In the genomic region with DNA sequence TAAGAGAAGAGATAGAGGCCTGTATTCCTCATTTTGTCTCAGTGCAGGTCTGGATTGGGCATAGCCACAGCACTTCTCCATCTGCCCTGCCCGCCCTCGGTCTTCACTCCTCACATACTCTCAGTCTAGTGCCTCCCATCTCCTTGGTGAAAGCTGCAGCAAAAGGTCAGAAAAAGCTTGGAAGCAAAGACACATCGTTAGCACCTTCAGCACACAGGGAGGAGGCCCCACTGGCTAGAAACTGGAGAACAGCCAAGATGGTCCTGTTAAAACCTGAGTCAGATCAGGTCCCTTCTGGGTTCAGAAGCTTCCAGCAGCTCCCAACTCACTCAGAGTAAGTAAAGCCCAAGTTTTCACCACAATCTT, we compare ENCODE assay signal across 1 cellular context.
TF ChIP-seq lines count a peak whose summit lies in the region.

No MANE protein-coding gene starts in this region.

TF ChIP-seq in HEK293, 187 proteins besides CTCF, POLR2A, EP300 and RAD21 (continued from another document):
- TF ChIP-seq, protein P1, sequence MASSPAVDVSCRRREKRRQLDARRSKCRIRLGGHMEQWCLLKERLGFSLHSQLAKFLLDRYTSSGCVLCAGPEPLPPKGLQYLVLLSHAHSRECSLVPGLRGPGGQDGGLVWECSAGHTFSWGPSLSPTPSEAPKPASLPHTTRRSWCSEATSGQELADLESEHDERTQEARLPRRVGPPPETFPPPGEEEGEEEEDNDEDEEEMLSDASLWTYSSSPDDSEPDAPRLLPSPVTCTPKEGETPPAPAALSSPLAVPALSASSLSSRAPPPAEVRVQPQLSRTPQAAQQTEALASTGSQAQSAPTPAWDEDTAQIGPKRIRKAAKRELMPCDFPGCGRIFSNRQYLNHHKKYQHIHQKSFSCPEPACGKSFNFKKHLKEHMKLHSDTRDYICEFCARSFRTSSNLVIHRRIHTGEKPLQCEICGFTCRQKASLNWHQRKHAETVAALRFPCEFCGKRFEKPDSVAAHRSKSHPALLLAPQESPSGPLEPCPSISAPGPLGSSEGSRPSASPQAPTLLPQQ (tag by site-specific recombination; IDR thresholded peaks at IDR 0.05): peak; percentile 62; the same call in 1 of the 2 replicates
- TF ChIP-seq ZNF324 (tag by site-specific recombination; IDR thresholded peaks at IDR 0.05) (no peak), ZNF544 (tag by site-specific recombination; IDR thresholded peaks at IDR 0.05) (no peak), ZNF521 (tag by site-specific recombination; IDR thresholded peaks at IDR 0.05) (no peak), ZNF548 (tag by site-specific recombination; IDR thresholded peaks at IDR 0.05) (no peak), MZF1 (tag by site-specific recombination; IDR thresholded peaks at IDR 0.05; ENCODE audit: borderline replicate concordance) (no peak), ZNF175 (tag by site-specific recombination; IDR thresholded peaks at IDR 0.05) (no peak)
